ENCODE assay signal across 8 cellular contexts in the genomic region with DNA sequence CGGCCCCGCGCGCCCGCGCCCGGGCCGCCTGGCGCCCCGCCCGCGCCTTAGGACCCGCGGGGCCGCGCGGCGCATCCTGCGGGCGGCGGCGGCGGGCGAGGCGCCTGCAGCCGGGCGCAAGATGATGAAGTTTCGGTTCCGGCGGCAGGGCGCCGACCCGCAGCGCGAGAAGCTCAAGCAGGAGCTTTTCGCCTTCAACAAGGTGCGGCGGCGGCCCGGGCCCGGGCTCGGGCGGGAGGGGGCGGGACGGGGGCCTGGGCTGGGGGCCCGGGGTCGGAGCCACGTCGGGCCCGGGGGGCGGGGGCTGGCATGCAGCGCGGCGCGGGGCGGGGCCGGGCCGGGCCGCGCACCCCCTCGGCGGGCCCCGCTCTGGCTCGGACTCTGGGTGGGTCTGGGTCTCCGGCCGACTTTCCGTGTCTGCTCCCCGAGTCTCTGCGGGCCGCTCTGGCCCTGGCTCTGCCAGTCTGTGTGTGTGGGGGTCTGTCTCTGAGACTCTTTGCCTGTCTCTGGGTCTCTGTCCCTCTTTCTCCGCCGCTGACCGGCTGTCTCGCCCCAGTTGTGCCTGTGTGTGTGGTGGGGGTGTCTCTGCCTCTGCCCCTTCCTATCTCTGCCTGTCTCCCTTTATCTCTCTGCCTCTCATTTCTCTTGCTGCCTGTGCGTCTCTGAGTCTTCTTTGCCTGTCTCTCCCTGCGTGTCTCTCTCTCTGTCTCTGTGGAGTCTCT. TPM values are rescaled to one million over a fixed set of nuclear protein-coding genes. Genes with fewer than 3 reads are reported as not detected.
DNase-seq lines count a peak whose midpoint lies in the region; ATAC-seq, FAIRE-seq and TF ChIP-seq lines count a peak whose summit lies in the region.

Gene LLGL1 (plus strand): TSS at position 74 of the 722 bp plus-strand sequence. CDS start 48 bp downstream, at position 122.

- H3K4me1 ChIP-seq in mucosa of stomach (ENCODE audit: control insufficient read depth, insufficient read depth, low read length), result peaks cover 17% of the 10 kb centered on the region

- DNase-seq in GM12865 (ENCODE audit: low read depth) (no peak), H4 (ENCODE audit: low spot score) (no peak), RKO (ENCODE audit: low spot score) (peak; percentile 32), dermis microvascular lymphatic vessel endothelial cell (ENCODE audit: low read depth in 2 of 2) (no peak), urothelium cell line (ENCODE audit: low spot score) (peak; percentile 26), GDM1 (lab: John Stamatoyannopoulos, UW) (no peak)

- H3K36me3 ChIP-seq in mucosa of stomach (ENCODE audit: control insufficient read depth, insufficient read depth, low read length), result no peaks in the 10 kb centered on the region

- no peak for ATAC-seq in HG02759 (IDR thresholded peaks at IDR 0.05; ENCODE audit: unreplicated experiment)

- peak within 1 kb of the TSS; percentile 77 for H3K9ac ChIP-seq in mucosa of stomach (ENCODE audit: low read length)

- no peak for FAIRE-seq in urothelium cell line (lab: Jason Lieb, UNC)

- H3K4me3 ChIP-seq in GM12865 (ENCODE audit: low read depth, low read length), result peak within 1 kb of the TSS; percentile 53
- peak within 1 kb of the TSS; percentile 67 for H3K4me3 ChIP-seq in mucosa of stomach (ENCODE audit: low read length)

- TF ChIP-seq CTCF in GM12865 (IDR thresholded peaks at IDR 0.05; ENCODE audit: insufficient read depth, low read depth, low read length, missing control alignments), result no peak

- no peaks in the 10 kb centered on the region for H3K9me3 ChIP-seq in mucosa of stomach (ENCODE audit: control insufficient read depth, low read length)

- H3K27me3 ChIP-seq in mucosa of stomach (ENCODE audit: control insufficient read depth, insufficient read depth, low read length), result no peaks in the 10 kb centered on the region

RNA-seq across cellular contexts. Expression of gene LLGL1, which starts in this region (rescaled TPM):
- total RNA-seq in H4 (2014; rRNA removed; shearing (Covaris generic)), result 12.1 and 14.0 TPM in 2 replicates
- 17.2 and 23.9 TPM in 2 replicates for total RNA-seq in dermis microvascular lymphatic vessel endothelial cell

Comparison
In these comparisons a context has a peak if more than half of its experiments do, and no peak if none do; other contexts are left out.
1. DNase-seq: peak in RKO (single experiment) and urothelium cell line (single experiment); none in GM12865 (single experiment), H4 (single experiment), dermis microvascular lymphatic vessel endothelial cell (0 of 2) and GDM1 (single experiment).